Comparison of ENCODE assay signal across 9 cellular contexts in the genomic region with DNA sequence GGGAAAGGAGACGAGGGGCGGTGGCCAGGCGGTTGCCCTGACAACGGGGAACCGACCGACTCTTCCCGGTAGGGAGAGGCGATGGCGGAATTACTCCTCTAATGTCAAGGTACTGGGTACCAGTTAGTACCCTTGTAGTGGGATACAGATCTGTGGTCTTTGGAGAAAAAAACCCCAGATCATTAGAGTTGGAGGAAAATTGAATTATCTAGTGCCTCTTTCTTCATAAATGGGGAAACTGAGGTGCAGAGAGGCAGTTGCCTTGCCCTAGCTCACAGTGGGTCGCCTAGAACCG. TPM values are rescaled to one million over a fixed set of nuclear protein-coding genes. Genes with fewer than 3 reads are reported as not detected.
A peak's percentile ranks its signal among the peaks of the same experiment; 100 is the strongest.
DNase-seq lines count a peak whose midpoint lies in the region; ATAC-seq and TF ChIP-seq lines count a peak whose summit lies in the region.
"Had no signal": no experiment of that assay in that cellular context is flagged by ENCODE, and none has a peak within 500 bp of the region (broad histone marks: within the 10 kb centered on the region; RNA-seq: fewer than 3 reads in every experiment).

No MANE protein-coding gene starts in this region.

- peaks cover 11 to 41% of the 10 kb centered on the region in 2 donors for H3K4me1 ChIP-seq in muscle layer of duodenum (ENCODE audit: control insufficient read depth in 1 of 2, insufficient read depth in 2 of 2, low read length in 2 of 2)

- ATAC-seq in HG03571 (IDR thresholded peaks at IDR 0.05; ENCODE audit: unreplicated experiment) = no peak

- H3K27me3 ChIP-seq in MG63 (no peaks in the 10 kb centered on the region), dorsolateral prefrontal cortex (no peaks in the 10 kb centered on the region), muscle layer of duodenum (ENCODE audit: low read depth, low read length) (no peaks in the 10 kb centered on the region)

- CTCF ChIA-PET in AG04449 (lab: Yijun Ruan, JAX) = interaction anchor here (1.3 to 3.5 kb wide), 4 partner anchors 13 to 144 kb away, joined by 6 to 22 read pairs (median 7); no protein-coding TSS in a partner anchor

- no peak for TF ChIP-seq CTCF in AG04449 (IDR thresholded peaks at IDR 0.05; ENCODE audit: insufficient read depth, low read length, missing control alignments)
- TF ChIP-seq CTCF in dorsolateral prefrontal cortex (IDR thresholded peaks at IDR 0.05 in 54 of 56, conservative IDR thresholded peaks at IDR 0.05 in 2 of 56; ENCODE audit: low read depth in 1 of 56, partially characterized antibody in 56 of 56) = no peak

- DNase-seq in AG04449 (ENCODE audit: low read depth, low spot score) (no peak), MG63 (no peak), dorsolateral prefrontal cortex (no peak), NCI-H69 (lab: John Stamatoyannopoulos, UW) (no peak), epidermal melanocyte (ENCODE audit: insufficient read length, low spot score) (no peak)
- no peak for DNase-seq in activated CD8-positive, alpha-beta memory T cell treated with anti-CD3 and anti-CD28 coated beads, Interleukin-2, amount 50 U/mL, for 4 hours

- POLR2A ChIA-PET in AG04449 (lab: Yijun Ruan, JAX) = interaction anchor here (0.8 to 1.9 kb wide), 8 partner anchors 54 to 153 kb away, joined by 3 to 8 read pairs (median 3); a partner anchor contains a TSS

- intact Hi-C loops in dorsolateral prefrontal cortex (cut with DNase I) = loop anchor here in 1 of 2 donors (5.0 kb wide), 2 partner anchors 142 to 367 kb away; a partner anchor contains a TSS

- peak overlapping the region; percentile 68 to 99 (median 96) for H3K27ac ChIP-seq in dorsolateral prefrontal cortex
- peak overlapping the region; percentile 97 for H3K27ac ChIP-seq in muscle layer of duodenum (ENCODE audit: low read length)

- H3K9me3 ChIP-seq in MG63 = no peaks in the 10 kb centered on the region
- no peaks in the 10 kb centered on the region for H3K9me3 ChIP-seq in muscle layer of duodenum (ENCODE audit: control insufficient read depth in 1 of 2, low read length in 2 of 2)

- H3K36me3 ChIP-seq in MG63 (peaks cover 8% of the 10 kb centered on the region), muscle layer of duodenum (ENCODE audit: control insufficient read depth in 1 of 2, insufficient read depth in 2 of 2, low read length in 2 of 2) (peaks cover 0 to 3% of the 10 kb centered on the region in 2 donors)

- peak overlapping the region; percentile 98 for H3K4me3 ChIP-seq in AG04449 (ENCODE audit: low read depth, low read length)
- peak overlapping the region; percentile 95 for H3K4me3 ChIP-seq in MG63
- H3K4me3 ChIP-seq in dorsolateral prefrontal cortex = peak overlapping the region; percentile 68 to 100 (median 93)
- peak overlapping the region; percentile 79 to 96 for H3K4me3 ChIP-seq in muscle layer of duodenum (ENCODE audit: low read depth in 1 of 2, low read length in 2 of 2)

RNA-seq across cellular contexts. Expression of a gene that starts 0.5 kb away (rescaled TPM):
- total RNA-seq in MG63 (2014; rRNA removed; shearing (Covaris generic); ENCODE audit: low replicate concordance) = 42.5 and 96.9 TPM in 2 replicates
- 10 to 100 TPM; 41.8 to 80.3 (median 60.8) TPM for total RNA-seq in dorsolateral prefrontal cortex

RNA-seq across cellular contexts. Expression of a gene that starts 27.7 kb away (rescaled TPM):
- total RNA-seq in MG63 (2014; rRNA removed; shearing (Covaris generic); ENCODE audit: low replicate concordance) = not detected in 2 replicates
- 1 to 10 TPM in 8 of 120 experiments, under 1 TPM in 41, not detected in 71; 0.22 to 1.4 (median 0.52) TPM for total RNA-seq in dorsolateral prefrontal cortex
- total RNA-seq: RPMI7951 had no signal

RNA-seq across cellular contexts. Expression of a gene that starts 58.6 kb away (rescaled TPM):
- 156 and 192 TPM in 2 replicates for total RNA-seq in MG63 (2014; rRNA removed; shearing (Covaris generic); ENCODE audit: low replicate concordance)
- total RNA-seq in dorsolateral prefrontal cortex = 100 to 1,000 TPM in 60 of 120 experiments, 10 to 100 TPM in 60; 24.6 to 285 (median 97.8) TPM
